ENCODE assay signal across 1 cellular context in the genomic region with DNA sequence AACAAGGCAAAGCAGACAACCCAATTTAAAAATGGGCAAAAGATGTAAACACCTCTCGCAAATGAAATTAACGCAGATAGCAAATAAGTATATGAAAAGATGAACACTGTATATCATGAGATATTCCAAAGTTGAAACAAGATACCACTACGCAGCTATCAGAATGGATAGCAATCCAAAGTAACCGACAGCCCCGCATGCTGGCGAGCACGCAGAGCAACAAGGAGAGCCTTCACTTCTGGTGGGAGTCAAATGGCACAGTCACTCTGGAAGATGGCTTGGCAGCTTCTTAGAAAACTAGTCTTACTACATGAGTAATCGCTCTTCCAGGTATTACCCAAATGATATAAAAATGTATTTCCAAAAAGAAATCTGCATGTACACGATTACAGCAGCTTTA.
TF ChIP-seq lines count a peak whose summit lies in the region.

No MANE protein-coding gene starts in this region.

TF ChIP-seq in H1, 55 proteins besides CTCF, POLR2A, EP300 and RAD21:
- TF ChIP-seq PHF8 (conservative IDR thresholded peaks at IDR 0.05; ENCODE audit: low read depth, low read length), result no peak
- TF ChIP-seq TAF7 (optimal IDR thresholded peaks at IDR 0.05; ENCODE audit: borderline replicate concordance, low read depth, low read length), result no peak
- no peak for TF ChIP-seq FOSL1 (IDR thresholded peaks at IDR 0.05; ENCODE audit: insufficient read depth, low read depth, low read length)
- no peak for TF ChIP-seq RNF2 (IDR thresholded peaks at IDR 0.05; ENCODE audit: borderline replicate concordance, low read depth, low read length, missing control alignments, poor library complexity, severe bottlenecking)
- TF ChIP-seq CEBPB (IDR thresholded peaks at IDR 0.05; ENCODE audit: low read depth, low read length), result no peak
- no peak for TF ChIP-seq SIN3A (conservative IDR thresholded peaks at IDR 0.05 in 1 of 2, IDR thresholded peaks at IDR 0.05 in 1 of 2; ENCODE audit: low read depth in 1 of 2, low read length in 2 of 2)
- TF ChIP-seq EZH2 (IDR thresholded peaks at IDR 0.05; ENCODE audit: low read depth, low read length, severe bottlenecking), result no peak
- no peak for TF ChIP-seq TBP (IDR thresholded peaks at IDR 0.05; ENCODE audit: low read depth, low read length)
- no peak for TF ChIP-seq BRCA1 (IDR thresholded peaks at IDR 0.05; ENCODE audit: low read depth, low read length)
